In genomic region chr14:100558226-100558625, GRCh38 we compare ENCODE assay signal across 1 cellular context.
TF ChIP-seq lines count a peak whose summit lies in the region.

No MANE protein-coding gene starts in this region.

TF ChIP-seq in H1, 55 proteins besides CTCF, POLR2A, EP300 and RAD21 (continued from another document):
- no peak for TF ChIP-seq SRF (IDR thresholded peaks at IDR 0.05; ENCODE audit: low read depth, low read length)
- no peak for TF ChIP-seq KDM4A (IDR thresholded peaks at IDR 0.05; ENCODE audit: low read depth, low read length, severe bottlenecking)
- TF ChIP-seq CHD2 (IDR thresholded peaks at IDR 0.05; ENCODE audit: low read length): no peak
- TF ChIP-seq TBP (IDR thresholded peaks at IDR 0.05; ENCODE audit: low read depth, low read length): no peak
- TF ChIP-seq JUN (IDR thresholded peaks at IDR 0.05; ENCODE audit: low read depth, low read length): no peak
- no peak for TF ChIP-seq MAFK (IDR thresholded peaks at IDR 0.05; ENCODE audit: low read depth, low read length)
- TF ChIP-seq E2F6 (IDR thresholded peaks at IDR 0.05): no peak
TF ChIP-seq in H1: peak in this region for 0.
